Comparison of ENCODE assay signal across 16 cellular contexts in genomic region chr1:24908591-24909259, GRCh38.
DNase-seq lines count a peak whose midpoint lies in the region; ATAC-seq and TF ChIP-seq lines count a peak whose summit lies in the region.
"Had no signal": no experiment of that assay in that cellular context is flagged by ENCODE, and none has a peak within 500 bp of the region (broad histone marks: within the 10 kb centered on the region; RNA-seq: fewer than 3 reads in every experiment).

No MANE protein-coding gene starts in this region.

- no peak for TF ChIP-seq CTCF in RWPE2 (IDR thresholded peaks at IDR 0.05; ENCODE audit: poor library complexity, severe bottlenecking)

- no peaks in the 10 kb centered on the region for H3K9me3 Mint-ChIP-seq in effector memory CD8-positive, alpha-beta T cell
- no peaks in the 10 kb centered on the region for H3K9me3 Mint-ChIP-seq in stimulated activated naive B cell treated with anti-CD40 and anti-IgM and Interleukin-4, amounts not matched to agents 10 μg/mL and 1 μg/mL and 100 μg/mL, for 72 hours
- H3K9me3 Mint-ChIP-seq: T-helper 1 cell treated with Interleukin-12 subunit alpha and Interleukin-12 subunit beta and Interleukin-4 antibody, amounts not matched to agents 30 μg/mL and 1 μg/mL, for 36 hours had no signal

- peak; percentile 42 for DNase-seq in activated effector memory CD4-positive, alpha-beta T cell treated with anti-CD3 and anti-CD28 coated beads, Interleukin-2, amount 50 U/mL, for 16 hours
- DNase-seq in activated effector memory CD4-positive, alpha-beta T cell treated with Interleukin-2 at 50 U/mL for 16 hours = no peak
- DNase-seq in RWPE2 (ENCODE audit: low spot score) = peak; percentile 21
- no peak for DNase-seq in effector memory CD8-positive, alpha-beta T cell
- no peak for DNase-seq in stimulated activated naive B cell treated with anti-CD40 and anti-IgM and Interleukin-4, amounts not matched to agents 10 μg/mL and 1 μg/mL and 100 μg/mL, for 72 hours
- DNase-seq: DMS79; midbrain; stimulated activated CD4-positive, alpha-beta T cell treated with anti-CD3 and anti-CD28 coated beads, Interleukin-12 subunit alpha, Interleukin-12 subunit beta, amount 100 ng/mL, for 4 hours had no signal

- H3K4me3 ChIP-seq in RWPE2 (ENCODE audit: severe bottlenecking) = no peak overlapping the region
- H3K4me3 ChIP-seq: breast epithelium, gastroesophageal sphincter, tibial nerve had no signal

- peak overlapping the region; percentile 100 for H3K27ac Mint-ChIP-seq in effector memory CD8-positive, alpha-beta T cell
- H3K27ac Mint-ChIP-seq in stimulated activated naive B cell treated with anti-CD40 and anti-IgM and Interleukin-4, amounts not matched to agents 10 μg/mL and 1 μg/mL and 100 μg/mL, for 72 hours = peak overlapping the region; percentile 79

- H3K4me1 Mint-ChIP-seq in effector memory CD8-positive, alpha-beta T cell (ENCODE audit: low read depth in 2 of 2) = peaks cover 56 to 71% of the 10 kb centered on the region in 2 donors
- H3K4me1 Mint-ChIP-seq in stimulated activated naive B cell treated with anti-CD40 and anti-IgM and Interleukin-4, amounts not matched to agents 10 μg/mL and 1 μg/mL and 100 μg/mL, for 72 hours = peaks cover 35 to 55% of the 10 kb centered on the region in 2 donors

- H3K4me1 ChIP-seq in RWPE2 (ENCODE audit: insufficient read depth, poor library complexity, severe bottlenecking) = no peaks in the 10 kb centered on the region
- H3K4me1 ChIP-seq: breast epithelium, gastroesophageal sphincter, tibial nerve had no signal

- no peaks in the 10 kb centered on the region for H3K36me3 ChIP-seq in RWPE2 (ENCODE audit: low read depth)
- H3K36me3 ChIP-seq: breast epithelium, gastroesophageal sphincter, tibial nerve had no signal

- no peaks in the 10 kb centered on the region for H3K27me3 ChIP-seq in RWPE2 (ENCODE audit: insufficient read depth, poor library complexity, severe bottlenecking)
- H3K27me3 ChIP-seq: breast epithelium had no signal

- H3K36me3 Mint-ChIP-seq in effector memory CD8-positive, alpha-beta T cell (ENCODE audit: insufficient read depth) = peaks cover 100% of the 10 kb centered on the region
- H3K36me3 Mint-ChIP-seq in stimulated activated naive B cell treated with anti-CD40 and anti-IgM and Interleukin-4, amounts not matched to agents 10 μg/mL and 1 μg/mL and 100 μg/mL, for 72 hours = peaks cover 61 to 64% of the 10 kb centered on the region in 2 donors

- no peaks in the 10 kb centered on the region for H3K9me3 ChIP-seq in RWPE2 (ENCODE audit: severe bottlenecking)
- H3K9me3 ChIP-seq: breast epithelium, gastroesophageal sphincter, tibial nerve had no signal

- ATAC-seq in RWPE2 (ENCODE audit: low read depth) (no peak), GM18907 (IDR thresholded peaks at IDR 0.05; ENCODE audit: unreplicated experiment) (no peak), GM21528 (IDR thresholded peaks at IDR 0.05; ENCODE audit: low FRiP score, unreplicated experiment) (no peak), HG03159 (IDR thresholded peaks at IDR 0.05; ENCODE audit: unreplicated experiment) (no peak)
- no peak for ATAC-seq in effector memory CD8-positive, alpha-beta T cell (replicated peaks)
- ATAC-seq in stimulated activated naive B cell treated with anti-CD40 and anti-IgM and Interleukin-4, amounts not matched to agents 10 μg/mL and 1 μg/mL and 100 μg/mL, for 72 hours (replicated peaks) = no peak

- H3K4me3 Mint-ChIP-seq in effector memory CD8-positive, alpha-beta T cell = peak overlapping the region; percentile 71 to 75
- peak overlapping the region in 1 of 2 donors; percentile 25 for H3K4me3 Mint-ChIP-seq in stimulated activated naive B cell treated with anti-CD40 and anti-IgM and Interleukin-4, amounts not matched to agents 10 μg/mL and 1 μg/mL and 100 μg/mL, for 72 hours
- H3K4me3 Mint-ChIP-seq: T-helper 1 cell treated with Interleukin-12 subunit alpha and Interleukin-12 subunit beta and Interleukin-4 antibody, amounts not matched to agents 30 μg/mL and 1 μg/mL, for 36 hours had no signal

- H3K27ac ChIP-seq in RWPE2 (ENCODE audit: poor library complexity, severe bottlenecking) = no peak overlapping the region
- H3K27ac ChIP-seq: breast epithelium, gastroesophageal sphincter, KMS-11, tibial nerve had no signal

- H3K27me3 Mint-ChIP-seq in effector memory CD8-positive, alpha-beta T cell = no peaks in the 10 kb centered on the region
- no peaks in the 10 kb centered on the region for H3K27me3 Mint-ChIP-seq in stimulated activated naive B cell treated with anti-CD40 and anti-IgM and Interleukin-4, amounts not matched to agents 10 μg/mL and 1 μg/mL and 100 μg/mL, for 72 hours

Comparison
In these comparisons a context has a peak if more than half of its experiments do, and no peak if none do; other contexts are left out.
1. DNase-seq: peak in activated effector memory CD4-positive, alpha-beta T cell treated with anti-CD3 and anti-CD28 coated beads, Interleukin-2, amount 50 U/mL, for 16 hours (single experiment) and RWPE2 (single experiment); none in activated effector memory CD4-positive, alpha-beta T cell treated with Interleukin-2 at 50 U/mL for 16 hours (single experiment), effector memory CD8-positive, alpha-beta T cell (0 of 3) and stimulated activated naive B cell treated with anti-CD40 and anti-IgM and Interleukin-4, amounts not matched to agents 10 μg/mL and 1 μg/mL and 100 μg/mL, for 72 hours (single experiment).